16 cellular contexts compared by ENCODE assay signal in the genomic region with DNA sequence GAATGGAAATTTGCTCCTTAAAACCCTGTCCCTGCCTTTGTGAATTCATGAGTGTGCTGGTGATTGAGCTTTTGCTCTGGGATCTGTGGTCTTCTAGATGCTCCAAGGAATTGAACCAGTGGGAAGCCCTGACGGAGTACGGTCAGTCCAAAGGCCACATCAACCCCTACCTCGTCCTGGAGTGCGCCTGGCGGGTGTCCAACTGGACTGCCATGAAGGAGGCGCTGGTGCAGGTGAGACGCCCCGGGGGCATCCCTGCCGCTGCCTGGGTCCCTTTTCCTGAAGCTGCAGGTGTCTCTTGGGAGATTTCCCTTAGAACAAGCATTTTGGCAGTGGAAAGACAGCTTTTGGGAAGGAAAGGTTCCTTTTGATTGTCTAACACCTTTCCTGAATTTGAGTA.
DNase-seq lines count a peak whose midpoint lies in the region; TF ChIP-seq lines count a peak whose summit lies in the region.
"Had no signal": no experiment of that assay in that cellular context is flagged by ENCODE, and none has a peak within 500 bp of the region (broad histone marks: within the 10 kb centered on the region; RNA-seq: fewer than 3 reads in every experiment).

No MANE protein-coding gene starts in this region.

- 88 to 95% methylated on average over 9 of the region's 9 CpGs for WGBS in sigmoid colon, 2 donors

- H3K27me3 ChIP-seq in sigmoid colon: no peaks in the 10 kb centered on the region
- H3K27me3 ChIP-seq: BLaER1 had no signal

- TF ChIP-seq POLR2A in sigmoid colon (IDR thresholded peaks at IDR 0.05): no peak

- intact Hi-C loops in sigmoid colon (cut with DNase I): no loop called here

- H3K4me1 ChIP-seq in sigmoid colon: no peaks in the 10 kb centered on the region
- H3K4me1 ChIP-seq: BLaER1 had no signal

- H3K9me3 Mint-ChIP-seq in nephron progenitor cell: no peaks in the 10 kb centered on the region
- H3K9me3 Mint-ChIP-seq: HFFc6 had no signal

- H3K36me3 Mint-ChIP-seq in nephron progenitor cell (ENCODE audit: low read depth): peaks cover 74% of the 10 kb centered on the region

- H3K4me3 ChIP-seq in sigmoid colon: no peak overlapping the region
- H3K4me3 ChIP-seq: BLaER1 had no signal

- no peak for TF ChIP-seq EP300 in sigmoid colon (IDR thresholded peaks at IDR 0.05)

- H3K4me1 Mint-ChIP-seq in nephron progenitor cell: no peaks in the 10 kb centered on the region

- H3K27me3 Mint-ChIP-seq in nephron progenitor cell (ENCODE audit: low read depth, poor library complexity): no peaks in the 10 kb centered on the region
- H3K27me3 Mint-ChIP-seq: CD4-positive, CD25-positive, alpha-beta regulatory T cell had no signal

- H3K36me3 ChIP-seq in sigmoid colon: peaks cover 64 to 100% (median 79%) of the 10 kb centered on the region in 4 donors

- H3K27ac Mint-ChIP-seq in nephron progenitor cell: no peak overlapping the region
- H3K27ac Mint-ChIP-seq: CD4-positive, CD25-positive, alpha-beta regulatory T cell; HFFc6 had no signal

- H3K9me3 ChIP-seq in sigmoid colon: no peaks in the 10 kb centered on the region
- H3K9me3 ChIP-seq: BLaER1 had no signal

- no peak overlapping the region for H3K4me3 Mint-ChIP-seq in nephron progenitor cell
- H3K4me3 Mint-ChIP-seq: CD4-positive, CD25-positive, alpha-beta regulatory T cell; HFFc6 had no signal

- TF ChIP-seq CTCF in sigmoid colon (IDR thresholded peaks at IDR 0.05) (no peak), nephron progenitor cell (IDR thresholded peaks at IDR 0.05) (no peak)

- DNase-seq in activated CD8-positive, alpha-beta memory T cell treated with anti-CD3 and anti-CD28 coated beads, Interleukin-2, amount 50 U/mL, for 48 hours: peak; percentile 39
- no peak for DNase-seq in activated CD8-positive, alpha-beta memory T cell treated with anti-CD3 and anti-CD28 coated beads, Interleukin-2, amount 50 U/mL, for 4 hours
- DNase-seq in islet precursor cell (peak; percentile 21), sigmoid colon (peak; percentile 56), mucosa of gallbladder (ENCODE audit: low spot score) (no peak), C1 segment of cervical spinal cord (lab: John Stamatoyannopoulos, UW) (no peak), nephron progenitor cell (no peak)
- DNase-seq: 8988T; AML-193; CD4-positive, CD25-positive, alpha-beta regulatory T cell; DMS53; GF-D8; HCEC 1CT; HFFc6 had no signal

- H3K27ac ChIP-seq in sigmoid colon: no peak overlapping the region
- H3K27ac ChIP-seq: BLaER1, HL-60 had no signal

Comparison
In these comparisons a context has a peak if more than half of its experiments do, and no peak if none do; other contexts are left out.
1. DNase-seq: peak in activated CD8-positive, alpha-beta memory T cell treated with anti-CD3 and anti-CD28 coated beads, Interleukin-2, amount 50 U/mL, for 48 hours (single experiment), islet precursor cell (single experiment) and sigmoid colon (single experiment); none in activated CD8-positive, alpha-beta memory T cell treated with anti-CD3 and anti-CD28 coated beads, Interleukin-2, amount 50 U/mL, for 4 hours (single experiment), mucosa of gallbladder (single experiment), C1 segment of cervical spinal cord (0 of 14) and nephron progenitor cell (single experiment).